1 cellular context compared by ENCODE assay signal in the genomic region with DNA sequence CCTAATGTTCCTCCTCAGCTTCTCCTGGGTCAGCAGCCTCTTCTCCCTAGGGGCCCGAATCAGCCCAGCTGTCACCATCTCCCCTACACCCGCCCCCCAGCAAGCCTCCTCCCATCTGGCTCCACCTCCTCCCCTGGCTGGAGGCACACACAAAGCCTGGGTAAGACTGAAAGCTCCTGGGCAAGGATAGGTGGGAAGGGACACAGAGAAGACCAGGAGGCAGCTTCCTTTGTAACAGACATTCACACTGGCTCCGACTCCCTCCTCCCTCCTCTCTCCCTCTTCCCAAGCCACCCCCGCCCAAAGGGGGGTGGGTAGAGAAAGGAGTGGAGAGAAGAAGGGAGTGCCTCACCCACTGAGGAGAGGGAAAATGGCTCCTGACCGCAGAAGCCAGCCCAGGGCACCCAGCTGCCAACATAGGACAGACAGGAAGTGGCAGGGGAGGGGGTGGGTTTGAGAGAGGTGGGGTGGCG.
A peak's percentile ranks its signal among the peaks of the same experiment; 100 is the strongest.
TF ChIP-seq lines count a peak whose summit lies in the region.

No MANE protein-coding gene starts in this region.

TF ChIP-seq in IMR-90, 13 proteins besides CTCF, POLR2A, EP300 and RAD21:
- TF ChIP-seq SMC3 (IDR thresholded peaks at IDR 0.05; ENCODE audit: low read depth, low read length), result no peak
- peak; percentile 57; the same call in 1 of the 2 replicates for TF ChIP-seq MAZ (IDR thresholded peaks at IDR 0.05; ENCODE audit: borderline replicate concordance, low read depth, low read length)
